ENCODE assay signal across 29 cellular contexts in the genomic region with DNA sequence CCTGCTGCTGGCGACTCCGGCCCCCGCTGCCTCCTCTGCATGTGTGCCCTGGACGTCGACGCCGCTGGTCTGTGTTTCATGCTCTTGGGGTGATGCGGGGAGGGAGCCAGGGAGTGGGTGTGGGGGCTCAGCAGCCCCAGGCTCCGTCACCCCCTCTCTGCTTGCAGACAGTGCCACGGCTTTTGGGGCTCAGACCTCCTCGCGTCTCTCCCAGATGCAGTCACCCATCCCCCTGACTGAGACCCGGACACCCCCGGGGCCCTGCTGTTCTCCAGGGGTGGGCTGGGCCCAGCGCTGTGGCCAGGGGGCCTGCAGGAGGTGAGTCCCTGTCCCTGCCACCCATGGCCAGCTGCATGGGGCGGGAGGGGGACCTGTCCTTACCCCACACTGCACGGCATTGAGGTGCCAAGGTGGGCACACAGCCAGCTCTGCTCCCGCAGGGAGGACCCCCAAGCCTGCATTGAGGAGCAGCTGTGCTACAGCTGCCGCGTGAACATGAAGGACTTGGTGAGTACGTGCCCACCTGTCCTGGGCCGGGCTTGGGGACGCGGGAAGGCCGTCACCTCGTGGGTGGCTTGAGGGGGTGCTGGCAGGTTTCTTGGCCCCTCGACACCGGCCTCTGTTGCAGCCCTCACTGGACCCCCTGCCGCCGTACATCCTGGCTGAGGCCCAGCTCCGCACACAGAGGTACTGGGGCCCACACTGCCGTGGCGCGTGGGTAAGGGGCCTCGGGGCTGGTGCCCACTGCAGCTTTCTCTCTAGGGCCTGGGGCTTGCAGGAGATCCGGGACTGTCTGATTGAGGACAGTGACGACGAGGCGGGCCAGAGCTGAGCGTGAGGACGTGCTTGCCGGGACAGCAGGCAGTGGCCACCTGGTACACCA. TPM values are rescaled to one million over a fixed set of nuclear protein-coding genes. Genes with fewer than 3 reads are reported as not detected.
"Had no signal": no experiment of that assay in that cellular context is flagged by ENCODE, and none has a peak within 500 bp of the region (broad histone marks: within the 10 kb centered on the region; RNA-seq: fewer than 3 reads in every experiment).

No MANE protein-coding gene starts in this region.

- H3K4me3 Mint-ChIP-seq: activated CD8-positive, alpha-beta T cell treated with anti-CD3 and anti-CD28 coated beads for 36 hours; activated naive CD8-positive, alpha-beta T cell treated with anti-CD3 and anti-CD28 coated beads, Interleukin-2, amount 50 U/mL, for 24 hours; activated T-helper 1 cell treated with anti-CD3 and anti-CD28 coated beads, Interleukin-12 subunit alpha, Interleukin-12 subunit beta, Interleukin-2, Interleukin-4 antibody, amounts not matched to agents 30 ng/mL and 10 ng/mL and 1 ng/mL, durations not matched to agents 14 hours and 24 hours and 36 hours; T-cell had no signal

- FAIRE-seq: bronchial epithelial cell, RCC 7860 had no signal

- H3K4me1 ChIP-seq: ascending aorta, body of pancreas had no signal

- H3K4me3 ChIP-seq: ascending aorta, body of pancreas had no signal

- ATAC-seq: activated CD8-positive, alpha-beta T cell treated with anti-CD3 and anti-CD28 coated beads for 36 hours; activated naive CD8-positive, alpha-beta T cell treated with anti-CD3 and anti-CD28 coated beads, Interleukin-2, amount 50 U/mL, for 24 hours; body of pancreas; T-cell had no signal

- H3K27me3 Mint-ChIP-seq: activated CD8-positive, alpha-beta T cell treated with anti-CD3 and anti-CD28 coated beads for 36 hours; activated naive CD8-positive, alpha-beta T cell treated with anti-CD3 and anti-CD28 coated beads, Interleukin-2, amount 50 U/mL, for 24 hours; T-cell had no signal

- DNase-seq: activated CD4-positive, alpha-beta T cell treated with anti-CD3 and anti-CD28 coated beads, Interleukin-2, amount 50 U/mL, for 1 hour; activated CD4-positive, CD25-positive, alpha-beta regulatory T cell; activated CD8-positive, alpha-beta memory T cell treated with anti-CD3 and anti-CD28 coated beads, Interleukin-2, amount 50 U/mL, for 4 hours; activated CD8-positive, alpha-beta T cell treated with anti-CD3 and anti-CD28 coated beads for 36 hours; activated effector memory CD4-positive, alpha-beta T cell treated with Interleukin-2 at 50 U/mL for 16 hours; activated naive CD4-positive, alpha-beta T cell; activated naive CD8-positive, alpha-beta T cell treated with anti-CD3 and anti-CD28 coated beads, Interleukin-2, amount 50 U/mL, for 24 hours; activated T-cell treated with anti-CD3 and anti-CD28 coated beads, Interleukin-2, amount 50 U/mL, for 1 hour; amniotic stem cell; body of pancreas; central memory CD4-positive, alpha-beta T cell; Karpas-422; MM.1S; NCI-H1105; NCI-H1436; NCI-H187; NCI-H2081; NCI-H510A treated with DMSO at 0.1 percent for 48 hours; NCI-H69; NK-92 treated with Interleukin-12 subunit alpha and Interleukin-12 subunit beta, amount 100 ng/mL, for 24 hours; SHP77 treated with DMSO at 0.1 percent for 48 hours; T-cell; T-helper 2 cell had no signal

- H3K9me3 ChIP-seq: ascending aorta, body of pancreas had no signal

- H3K9me3 Mint-ChIP-seq: activated CD8-positive, alpha-beta T cell treated with anti-CD3 and anti-CD28 coated beads for 36 hours; activated naive CD4-positive, alpha-beta T cell treated with anti-CD3 and anti-CD28 coated beads, Interleukin-2, amount 50 U/mL, for 72 hours; activated naive CD8-positive, alpha-beta T cell treated with anti-CD3 and anti-CD28 coated beads, Interleukin-2, amount 50 U/mL, for 24 hours; activated T-helper 1 cell treated with anti-CD3 and anti-CD28 coated beads, Interleukin-12 subunit alpha, Interleukin-12 subunit beta, Interleukin-2, Interleukin-4 antibody, amounts not matched to agents 30 ng/mL and 10 ng/mL and 1 ng/mL, durations not matched to agents 14 hours and 24 hours and 36 hours; T-cell had no signal

- H3K27me3 ChIP-seq: ascending aorta, body of pancreas had no signal

- H3K27ac ChIP-seq: ascending aorta, body of pancreas, VCaP had no signal

- H3K27ac Mint-ChIP-seq: activated CD8-positive, alpha-beta T cell treated with anti-CD3 and anti-CD28 coated beads for 36 hours; activated naive CD4-positive, alpha-beta T cell treated with anti-CD3 and anti-CD28 coated beads, Interleukin-2, amount 50 U/mL, for 72 hours; activated naive CD8-positive, alpha-beta T cell treated with anti-CD3 and anti-CD28 coated beads, Interleukin-2, amount 50 U/mL, for 24 hours; activated T-helper 1 cell treated with anti-CD3 and anti-CD28 coated beads, Interleukin-12 subunit alpha, Interleukin-12 subunit beta, Interleukin-2, Interleukin-4 antibody, amounts not matched to agents 30 ng/mL and 10 ng/mL and 1 ng/mL, durations not matched to agents 14 hours and 24 hours and 36 hours; T-cell had no signal

RNA-seq across cellular contexts. Expression of a gene that starts 28.4 kb away (rescaled TPM):
- total RNA-seq: ascending aorta, bronchial epithelial cell had no signal
